Comparison of ENCODE assay signal across 22 cellular contexts in the genomic region with DNA sequence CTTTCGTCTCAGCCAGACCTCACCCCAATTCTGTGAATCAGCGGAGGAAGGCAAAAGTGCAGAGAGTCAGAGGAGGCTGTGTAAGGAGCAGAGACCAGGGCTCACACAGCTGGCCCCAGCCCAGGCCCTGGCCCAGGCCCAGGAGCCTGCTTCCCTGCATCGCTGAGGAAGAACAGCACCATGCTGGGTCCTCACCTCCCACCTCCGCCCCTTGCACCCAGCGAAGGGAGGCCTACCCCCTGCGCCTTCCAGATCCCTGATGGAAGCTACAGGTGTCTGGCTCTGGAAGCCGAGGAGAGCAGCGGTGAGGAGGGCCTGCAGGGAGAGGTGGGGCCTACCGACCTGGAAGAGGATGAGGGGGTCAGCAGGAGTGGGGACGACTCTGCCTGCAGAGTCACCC. TPM values are rescaled to one million over a fixed set of nuclear protein-coding genes. Genes with fewer than 3 reads are reported as not detected.
DNase-seq lines count a peak whose midpoint lies in the region; ATAC-seq, FAIRE-seq and TF ChIP-seq lines count a peak whose summit lies in the region.
"Had no signal": no experiment of that assay in that cellular context is flagged by ENCODE, and none has a peak within 500 bp of the region (broad histone marks: within the 10 kb centered on the region; RNA-seq: fewer than 3 reads in every experiment).

No MANE protein-coding gene starts in this region.

- no peak for TF ChIP-seq CTCF in H1 (IDR thresholded peaks at IDR 0.05; ENCODE audit: control extremely low read depth in 1 of 3, insufficient read depth in 1 of 3, low read depth in 1 of 3, low read length in 3 of 3)

- H3K9ac ChIP-seq in BLaER1 (no peak overlapping the region; the same call in 1 of the 2 replicates), H1 (replicated peaks in 1 of 4; ENCODE audit: extremely low read depth in 1 of 4, low read depth in 3 of 4, low read length in 3 of 4) (no peak overlapping the region), skeletal muscle tissue (ENCODE audit: low read depth in 1 of 3, low read length in 3 of 3) (peak overlapping the region in 1 of 3 donors; percentile 69)
- H3K9ac ChIP-seq: KMS-11, parathyroid adenoma had no signal

- ATAC-seq in left lobe of liver (no peak), T-helper 17 cell (no peak)
- no peak for ATAC-seq in activated naive CD8-positive, alpha-beta T cell treated with anti-CD3 and anti-CD28 coated beads, Interleukin-2, amount 50 U/mL, for 24 hours
- ATAC-seq: A549; activated CD8-positive, alpha-beta memory T cell treated with anti-CD3 and anti-CD28 coated beads, Interleukin-2, amount 10 ng/mL, durations not matched to agents 7 days and 5 days had no signal

- no peak overlapping the region for H3K56ac ChIP-seq in H1 (replicated peaks; ENCODE audit: insufficient read length, low read depth, low read length)

- H3K27me3 Mint-ChIP-seq in T-helper 17 cell = peaks cover 37% of the 10 kb centered on the region
- H3K27me3 Mint-ChIP-seq in activated naive CD8-positive, alpha-beta T cell treated with anti-CD3 and anti-CD28 coated beads, Interleukin-2, amount 50 U/mL, for 24 hours = peaks cover 9% of the 10 kb centered on the region
- H3K27me3 Mint-ChIP-seq: CD4-positive, alpha-beta T cell had no signal

- H3K4me2 ChIP-seq in BLaER1 (peak overlapping the region; percentile 76), H1 (ENCODE audit: insufficient read depth in 1 of 2, low read depth in 2 of 2, low read length in 2 of 2) (no peak overlapping the region)
- H3K4me2 ChIP-seq: A549, KMS-11 had no signal

- no peak overlapping the region for H2BK12ac ChIP-seq in H1 (ENCODE audit: low read depth, low read length)

- H3K27me3 ChIP-seq in BLaER1 (no peaks in the 10 kb centered on the region), H1 (replicated peaks in 1 of 4; ENCODE audit: control insufficient read depth in 3 of 4, extremely low read depth in 1 of 4, insufficient read depth in 3 of 4, low read length in 3 of 4) (peaks cover 0 to 7% (median 0%) of the 10 kb centered on the region in 4 experiments; a peak in 3 of 7 replicates), skeletal muscle tissue (ENCODE audit: control insufficient read depth in 3 of 3, insufficient read depth in 3 of 3, low read length in 3 of 3) (no peaks in the 10 kb centered on the region)

- no peak overlapping the region for H2BK15ac ChIP-seq in H1 (ENCODE audit: low read length)

- peaks cover 6% of the 10 kb centered on the region for H3K4me1 Mint-ChIP-seq in T-helper 17 cell
- peaks cover 6% of the 10 kb centered on the region for H3K4me1 Mint-ChIP-seq in activated naive CD8-positive, alpha-beta T cell treated with anti-CD3 and anti-CD28 coated beads, Interleukin-2, amount 50 U/mL, for 24 hours

- FAIRE-seq in H1 (lab: Jason Lieb, UNC) = no peak
- FAIRE-seq: A549, colon had no signal

- no peak overlapping the region for H2BK20ac ChIP-seq in H1 (ENCODE audit: low read length)

- H3K14ac ChIP-seq in H1 (ENCODE audit: insufficient read length) = no peak overlapping the region

- no peak overlapping the region for H3K23ac ChIP-seq in H1 (ENCODE audit: insufficient read length)

- H3K4ac ChIP-seq in H1 (replicated peaks; ENCODE audit: insufficient read length, low read depth, low read length) = no peak overlapping the region

- no peaks in the 10 kb centered on the region for H4K20me1 ChIP-seq in BLaER1
- H4K20me1 ChIP-seq in H1 (replicated peaks in 1 of 2; ENCODE audit: control insufficient read depth in 1 of 2, insufficient read depth in 2 of 2, low read length in 2 of 2) = no peaks in the 10 kb centered on the region

- H3K9me3 Mint-ChIP-seq in activated naive CD8-positive, alpha-beta T cell treated with anti-CD3 and anti-CD28 coated beads, Interleukin-2, amount 50 U/mL, for 24 hours = no peaks in the 10 kb centered on the region
- H3K9me3 Mint-ChIP-seq: CD4-positive, alpha-beta T cell had no signal

- DNase-seq in H1 (ENCODE audit: low read depth in 1 of 2, low spot score in 2 of 2) = no peak
- peak; percentile 58 for DNase-seq in left lobe of liver (ENCODE audit: low spot score)
- no peak for DNase-seq in GM19238 (ENCODE audit: insufficient read length, low spot score)
- DNase-seq in T-helper 17 cell = no peak
- DNase-seq in activated naive CD8-positive, alpha-beta T cell treated with anti-CD3 and anti-CD28 coated beads, Interleukin-2, amount 50 U/mL, for 24 hours = no peak
- DNase-seq in medulla oblongata (ENCODE audit: extremely low spot score) = no peak
- DNase-seq: activated CD8-positive, alpha-beta memory T cell treated with anti-CD3 and anti-CD28 coated beads, Interleukin-2, amount 10 ng/mL, durations not matched to agents 7 days and 5 days; activated effector memory CD4-positive, alpha-beta T cell treated with anti-CD3 and anti-CD28 coated beads, Interleukin-2, amount 50 U/mL, for 16 hours; amygdala; CD4-positive, alpha-beta T cell; DND-41; head of caudate nucleus; islet precursor cell; NCI-H1105 had no signal

- no peaks in the 10 kb centered on the region for H3K36me3 ChIP-seq in BLaER1
- H3K36me3 ChIP-seq in H1 (ENCODE audit: control insufficient read depth in 2 of 4, insufficient read depth in 4 of 4, low read length in 3 of 4) = no peaks in the 10 kb centered on the region
- peaks cover 0 to 12% (median 5%) of the 10 kb centered on the region in 3 donors for H3K36me3 ChIP-seq in skeletal muscle tissue (ENCODE audit: control insufficient read depth in 3 of 3, insufficient read depth in 3 of 3, low read length in 3 of 3)

- WGBS in H1 (ENCODE audit: extremely low coverage in 1 of 2, insufficient coverage in 1 of 2, insufficient read length in 1 of 2, insufficient replicate concordance in 2 of 2, low coverage in 1 of 2, low lambda C conversion rate in 2 of 2, missing lambda C conversion rate in 1 of 2), 2 experiments = 89% methylated on average over 10 of the region's 10 CpGs; no CpG with 5 or more reads in 1 of the 2 experiments

- POLR2A ChIA-PET in H1 (lab: Charles Lee; ENCODE audit: partially characterized antibody) = interaction anchor here (0.7 to 1.4 kb wide), 4 partner anchors 38 to 229 kb away, joined by 3 read pairs; partner anchors contain the start of gene RPS14

- H3K27ac Mint-ChIP-seq in T-helper 17 cell = no peak overlapping the region
- no peak overlapping the region for H3K27ac Mint-ChIP-seq in activated naive CD8-positive, alpha-beta T cell treated with anti-CD3 and anti-CD28 coated beads, Interleukin-2, amount 50 U/mL, for 24 hours
- H3K27ac Mint-ChIP-seq: activated CD8-positive, alpha-beta memory T cell treated with anti-CD3 and anti-CD28 coated beads, Interleukin-2, amount 10 ng/mL, durations not matched to agents 7 days and 5 days; CD4-positive, alpha-beta T cell had no signal

- no peaks in the 10 kb centered on the region for H3K36me3 Mint-ChIP-seq in T-helper 17 cell (ENCODE audit: low read depth)
- no peaks in the 10 kb centered on the region for H3K36me3 Mint-ChIP-seq in activated naive CD8-positive, alpha-beta T cell treated with anti-CD3 and anti-CD28 coated beads, Interleukin-2, amount 50 U/mL, for 24 hours (ENCODE audit: low read depth)
- H3K36me3 Mint-ChIP-seq: activated CD8-positive, alpha-beta memory T cell treated with anti-CD3 and anti-CD28 coated beads, Interleukin-2, amount 10 ng/mL, durations not matched to agents 7 days and 5 days had no signal

- no peak for TF ChIP-seq RAD21 in H1 (IDR thresholded peaks at IDR 0.05 in 1 of 2, conservative IDR thresholded peaks at IDR 0.05 in 1 of 2; ENCODE audit: low read depth in 2 of 2, low read length in 2 of 2)

- no peak overlapping the region for H2AFZ ChIP-seq in H1 (ENCODE audit: low read length)
- H2AFZ ChIP-seq: parathyroid adenoma had no signal

- no peaks in the 10 kb centered on the region; the same call in 1 of the 2 replicates for H3K23me2 ChIP-seq in H1 (ENCODE audit: low read depth, low read length)

- H3K4me1 ChIP-seq in BLaER1 = peaks cover 99% of the 10 kb centered on the region
- peaks cover 0 to 18% (median 10%) of the 10 kb centered on the region in 4 experiments; a peak in 5 of 7 replicates for H3K4me1 ChIP-seq in H1 (replicated peaks in 1 of 4; ENCODE audit: control insufficient read depth in 3 of 4, insufficient read depth in 4 of 4, low read length in 3 of 4)
- peaks cover 67 to 83% (median 80%) of the 10 kb centered on the region in 3 donors for H3K4me1 ChIP-seq in skeletal muscle tissue (ENCODE audit: control insufficient read depth in 3 of 3, insufficient read depth in 3 of 3, low read length in 3 of 3)

- TF ChIP-seq EP300 in H1 (IDR thresholded peaks at IDR 0.05; ENCODE audit: borderline replicate concordance in 1 of 2, low read depth in 2 of 2, low read length in 2 of 2) = no peak

- no peak for TF ChIP-seq POLR2A in H1 (IDR thresholded peaks at IDR 0.05; ENCODE audit: control extremely low read depth in 1 of 2, low read depth in 2 of 2, low read length in 2 of 2)

- no peak overlapping the region for H2AK5ac ChIP-seq in H1 (ENCODE audit: low read depth, low read length)

- no peak overlapping the region for H4K5ac ChIP-seq in H1 (ENCODE audit: insufficient read length, low read depth, low read length)

- H2BK5ac ChIP-seq in H1 (ENCODE audit: low read depth, low read length) = no peak overlapping the region

- no peaks in the 10 kb centered on the region for H3K9me3 ChIP-seq in BLaER1
- H3K9me3 ChIP-seq in H1 (ENCODE audit: insufficient read depth in 2 of 2, low read depth in 1 of 2, low read length in 1 of 2) = no peaks in the 10 kb centered on the region
- no peaks in the 10 kb centered on the region for H3K9me3 ChIP-seq in skeletal muscle tissue (ENCODE audit: control insufficient read depth in 3 of 3, low read length in 3 of 3)
- H3K9me3 ChIP-seq in T-helper 17 cell (ENCODE audit: control insufficient read depth, low read length, poor library complexity, severe bottlenecking) = no peaks in the 10 kb centered on the region
- H3K9me3 ChIP-seq: A549 had no signal

- H3K79me1 ChIP-seq in H1 (ENCODE audit: low read depth, low read length) = no peaks in the 10 kb centered on the region

- no peak overlapping the region for H2BK120ac ChIP-seq in H1 (replicated peaks; ENCODE audit: low read depth, low read length)

- H3K27ac ChIP-seq in BLaER1 (peak overlapping the region; percentile 64), H1 (ENCODE audit: low read depth, low read length) (no peak overlapping the region), skeletal muscle tissue (ENCODE audit: low read depth, low read length) (peak overlapping the region; percentile 69)
- H3K27ac ChIP-seq: KMS-11, RWPE1 had no signal

- peak overlapping the region; percentile 28; the same call in 1 of the 2 replicates for H4K8ac ChIP-seq in H1 (ENCODE audit: extremely low read depth, insufficient read depth, low read length)

- no peak overlapping the region for H3K18ac ChIP-seq in H1 (ENCODE audit: extremely low read depth, low read length)

- no peak overlapping the region for H4K91ac ChIP-seq in H1 (replicated peaks; ENCODE audit: insufficient read length, low read length)

- H3K4me3 Mint-ChIP-seq in T-helper 17 cell = no peak overlapping the region
- no peak overlapping the region for H3K4me3 Mint-ChIP-seq in activated naive CD8-positive, alpha-beta T cell treated with anti-CD3 and anti-CD28 coated beads, Interleukin-2, amount 50 U/mL, for 24 hours
- H3K4me3 Mint-ChIP-seq: activated CD8-positive, alpha-beta memory T cell treated with anti-CD3 and anti-CD28 coated beads, Interleukin-2, amount 10 ng/mL, durations not matched to agents 7 days and 5 days; CD4-positive, alpha-beta T cell had no signal

- no peaks in the 10 kb centered on the region for H3K79me2 ChIP-seq in H1 (ENCODE audit: control insufficient read depth in 1 of 2, insufficient read depth in 2 of 2, low read length in 2 of 2)
- H3K79me2 ChIP-seq: parathyroid adenoma had no signal

- CTCF ChIA-PET in H1 (lab: Charles Lee; ENCODE audit: partially characterized antibody) = interaction anchor here (1.0 to 4.9 kb wide), 9 partner anchors 10 to 74 kb away, joined by 3 to 39 read pairs (median 4); no protein-coding TSS in a partner anchor

- H3K4me3 ChIP-seq in BLaER1 (no peak overlapping the region), H1 (ENCODE audit: extremely low read depth in 1 of 4, insufficient read depth in 2 of 4, low read depth in 3 of 4, low read length in 4 of 4) (no peak overlapping the region), skeletal muscle tissue (ENCODE audit: low read length in 3 of 3) (no peak overlapping the region)
- H3K4me3 ChIP-seq: A549 had no signal

RNA-seq across cellular contexts. Expression of gene SYNPO, which starts 22.3 kb away (rescaled TPM):
- total RNA-seq in H1 (2021; fragmentation: NEBNext Ultra II Directional; extraction: Animal tissue kit (Norgen Biotek cat#: 25700)) = 1.9 and 2.3 TPM in 2 replicates
- polyA plus RNA-seq in H1 (2011; rRNA removed) = 2.2 and 2.3 TPM in 2 replicates
- 1.7 TPM for polyA plus RNA-seq in H1 (2011; cell fraction: cytosol; rRNA removed)
- 3.0 TPM for polyA plus RNA-seq in H1 (2011; cell fraction: nucleus; rRNA removed)
- polyA plus RNA-seq in H1 (2012, experiment 1 of 2) = 0.95 to 1.6 TPM (median 1.3 TPM) in 4 replicates
- polyA plus RNA-seq in H1 (2012, experiment 2 of 2) = 1.3 TPM
- polyA plus RNA-seq in H1 (2013, experiment 1 of 2) = 1.9 TPM
- polyA plus RNA-seq in H1 (2013, experiment 2 of 2) = 1.7 TPM
- 1.8 and 5.5 TPM in 2 replicates for polyA minus RNA-seq in H1 (2011; rRNA and poly(A)+ RNA removed)
- 1.2 TPM for polyA minus RNA-seq in H1 (2011; cell fraction: cytosol; rRNA and poly(A)+ RNA removed)
- 3.1 TPM for polyA minus RNA-seq in H1 (2011; cell fraction: nucleus; rRNA and poly(A)+ RNA removed)
- 51.7 TPM for total RNA-seq in left lobe of liver
- total RNA-seq in skeletal muscle tissue = 6.3 TPM
- total RNA-seq in T-helper 17 cell = 1 to 10 TPM in 1 of 2 donors, not detected in 1; 1.5 TPM
- total RNA-seq: T-helper 1 cell treated with Interleukin-12 subunit alpha and Interleukin-12 subunit beta and Interleukin-4 antibody, amounts not matched to agents 30 ng/mL and 1 ng/mL, for 36 hours had no signal

RNA-seq across cellular contexts. Expression of gene MYOZ3, which starts 42.9 kb away (rescaled TPM):
- 19.1 and 19.4 TPM in 2 replicates for total RNA-seq in H1 (2021; fragmentation: NEBNext Ultra II Directional; extraction: Animal tissue kit (Norgen Biotek cat#: 25700))
- polyA plus RNA-seq in H1 (2011; rRNA removed) = 9.6 and 12.4 TPM in 2 replicates
- polyA plus RNA-seq in H1 (2011; cell fraction: cytosol; rRNA removed) = 10.0 TPM
- polyA plus RNA-seq in H1 (2011; cell fraction: nucleus; rRNA removed) = 15.5 TPM
- polyA plus RNA-seq in H1 (2012, experiment 1 of 2) = 26.8 to 40.0 TPM (median 29.3 TPM) in 4 replicates
- 13.4 TPM for polyA plus RNA-seq in H1 (2012, experiment 2 of 2)
- polyA plus RNA-seq in H1 (2013, experiment 1 of 2) = 17.4 TPM
- polyA plus RNA-seq in H1 (2013, experiment 2 of 2) = 12.8 TPM
- polyA minus RNA-seq in H1 (2011; rRNA and poly(A)+ RNA removed) = 7.4 and 9.0 TPM in 2 replicates
- polyA minus RNA-seq in H1 (2011; cell fraction: cytosol; rRNA and poly(A)+ RNA removed) = 21.7 TPM
- 28.7 TPM for polyA minus RNA-seq in H1 (2011; cell fraction: nucleus; rRNA and poly(A)+ RNA removed)
- total RNA-seq in left lobe of liver = 0.18 TPM
- total RNA-seq in skeletal muscle tissue = 4.7 TPM
- not detected for total RNA-seq in T-helper 17 cell
- total RNA-seq: activated CD8-positive, alpha-beta memory T cell treated with anti-CD3 and anti-CD28 coated beads, Interleukin-2, amount 10 ng/mL, durations not matched to agents 7 days and 5 days; CD4-positive, alpha-beta T cell; T-helper 1 cell treated with Interleukin-12 subunit alpha and Interleukin-12 subunit beta and Interleukin-4 antibody, amounts not matched to agents 30 ng/mL and 1 ng/mL, for 36 hours had no signal
